In the genomic region with DNA sequence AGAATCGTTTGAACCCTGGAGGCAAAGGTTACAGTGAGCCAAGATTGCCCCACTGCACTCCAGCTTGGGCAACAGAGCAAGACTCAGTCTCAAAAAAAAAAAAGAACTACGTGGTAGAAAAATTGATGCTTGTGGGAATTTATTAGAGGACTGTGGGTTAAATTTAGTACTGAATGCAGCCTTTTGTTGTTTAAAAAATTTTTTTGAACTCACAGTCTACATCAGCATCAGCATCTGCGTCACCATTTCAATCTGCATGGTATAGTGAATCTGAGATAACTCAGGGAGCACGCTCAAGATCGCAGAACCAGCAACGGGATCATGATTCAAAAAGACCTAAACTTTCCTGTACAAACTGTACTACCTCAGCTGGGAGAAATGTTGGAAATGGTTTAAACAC, we compare ENCODE assay signal across 2 cellular contexts.
TF ChIP-seq lines count a peak whose summit lies in the region.

No MANE protein-coding gene starts in this region.

TF ChIP-seq in GM12891, 5 proteins besides CTCF, POLR2A, EP300 and RAD21:
- TF ChIP-seq SPI1 (IDR thresholded peaks at IDR 0.05; ENCODE audit: low read depth, low read length), result no peak
- peak; percentile 40; the same call in 1 of the 2 replicates for TF ChIP-seq POLR2AphosphoS5 (IDR thresholded peaks at IDR 0.05; ENCODE audit: low read depth, low read length)

TF ChIP-seq in K562, 482 proteins besides CTCF, POLR2A, EP300 and RAD21:
- TF ChIP-seq ESRRA (IDR thresholded peaks at IDR 0.05; ENCODE audit: borderline replicate concordance, low read depth), result no peak
- TF ChIP-seq SPI1 (IDR thresholded peaks at IDR 0.05; ENCODE audit: borderline replicate concordance, low read depth, low read length), result no peak
- no peak for TF ChIP-seq HIVEP1 (CRISPR knock-in tag; IDR thresholded peaks at IDR 0.05)
- no peak for TF ChIP-seq SMAD3 (CRISPR knock-in tag; conservative IDR thresholded peaks at IDR 0.05)
- TF ChIP-seq PURB (CRISPR knock-in tag; IDR thresholded peaks at IDR 0.05; ENCODE audit: low read depth), result no peak
- TF ChIP-seq NELFE (IDR thresholded peaks at IDR 0.05; ENCODE audit: insufficient read depth, insufficient read length), result no peak
- TF ChIP-seq ZNF175 (CRISPR knock-in tag; IDR thresholded peaks at IDR 0.05; ENCODE audit: low read depth), result no peak
- no peak for TF ChIP-seq HCFC1 (IDR thresholded peaks at IDR 0.05; ENCODE audit: low read depth, low read length)
- TF ChIP-seq ZFP36 (IDR thresholded peaks at IDR 0.05; ENCODE audit: low read depth, low read length, partially characterized antibody), result no peak
- TF ChIP-seq KDM2B (CRISPR knock-in tag; IDR thresholded peaks at IDR 0.05), result no peak
- TF ChIP-seq ELF1 (tag; IDR thresholded peaks at IDR 0.05), result no peak
- no peak for TF ChIP-seq RBM15 (IDR thresholded peaks at IDR 0.05; ENCODE audit: insufficient read depth, low read length)
- TF ChIP-seq CBX3 (IDR thresholded peaks at IDR 0.05; ENCODE audit: borderline replicate concordance in 1 of 2, low read length in 2 of 2), result no peak
- TF ChIP-seq HSF4 (CRISPR knock-in tag; IDR thresholded peaks at IDR 0.05; ENCODE audit: borderline replicate concordance), result no peak
